8 cellular contexts compared by ENCODE assay signal in genomic region chr20:33933469-33933909, GRCh38.
DNase-seq lines count a peak whose midpoint lies in the region; ATAC-seq lines count a peak whose summit lies in the region.

No MANE protein-coding gene starts in this region.

- H3K4me3 Mint-ChIP-seq in activated naive CD8-positive, alpha-beta T cell treated with anti-CD3 and anti-CD28 coated beads, Interleukin-2, amount 10 ng/mL, durations not matched to agents 7 days and 5 days: no peak overlapping the region

- H3K4me3 ChIP-seq in SJCRH30: no peak overlapping the region

- no peaks in the 10 kb centered on the region for H3K9me3 ChIP-seq in SJCRH30 (replicated peaks)

- no peaks in the 10 kb centered on the region for H3K36me3 Mint-ChIP-seq in activated naive CD8-positive, alpha-beta T cell treated with anti-CD3 and anti-CD28 coated beads, Interleukin-2, amount 10 ng/mL, durations not matched to agents 7 days and 5 days

- POLR2A ChIA-PET in activated naive CD8-positive, alpha-beta T cell treated with anti-CD3 and anti-CD28 coated beads, Interleukin-2, amount 10 ng/mL, durations not matched to agents 7 days and 5 days (lab: Charles Lee): no interaction called here

- peaks cover 12% of the 10 kb centered on the region for H3K27me3 ChIP-seq in SJCRH30

- H3K4me1 Mint-ChIP-seq in activated naive CD8-positive, alpha-beta T cell treated with anti-CD3 and anti-CD28 coated beads, Interleukin-2, amount 10 ng/mL, durations not matched to agents 7 days and 5 days: peaks cover 1% of the 10 kb centered on the region

- H3K27ac Mint-ChIP-seq in activated naive CD8-positive, alpha-beta T cell treated with anti-CD3 and anti-CD28 coated beads, Interleukin-2, amount 10 ng/mL, durations not matched to agents 7 days and 5 days: peak overlapping the region; percentile 32

- no peak overlapping the region for H3K27ac ChIP-seq in SJCRH30

- H3K27me3 Mint-ChIP-seq in activated naive CD8-positive, alpha-beta T cell treated with anti-CD3 and anti-CD28 coated beads, Interleukin-2, amount 10 ng/mL, durations not matched to agents 7 days and 5 days: peaks cover 3% of the 10 kb centered on the region

- DNase-seq in C1 segment of cervical spinal cord (lab: John Stamatoyannopoulos, UW) (peak in 13 of 14 donors; percentile 24 to 86 (median 67)), HK-2 (ENCODE audit: unreplicated experiment) (peak; percentile 30), SJCRH30 (peak; percentile 67 to 82), cardiac septum (ENCODE audit: low spot score) (peak; percentile 76), putamen (ENCODE audit: low spot score) (peak; percentile 86), NCI-H187 treated with DMSO at 0.1 percent for 48 hours (lab: John Stamatoyannopoulos, UW) (no peak)
- peak; percentile 52 for DNase-seq in activated naive CD8-positive, alpha-beta T cell treated with anti-CD3 and anti-CD28 coated beads, Interleukin-2, amount 10 ng/mL, durations not matched to agents 7 days and 5 days

- H3K36me3 ChIP-seq in SJCRH30: no peaks in the 10 kb centered on the region

- peak; percentile 85 for ATAC-seq in activated naive CD8-positive, alpha-beta T cell treated with anti-CD3 and anti-CD28 coated beads, Interleukin-2, amount 10 ng/mL, durations not matched to agents 7 days and 5 days (ENCODE audit: low read depth)
- ATAC-seq in HG03565 (IDR thresholded peaks at IDR 0.05; ENCODE audit: unreplicated experiment): no peak

- H3K9me3 Mint-ChIP-seq in activated naive CD8-positive, alpha-beta T cell treated with anti-CD3 and anti-CD28 coated beads, Interleukin-2, amount 10 ng/mL, durations not matched to agents 7 days and 5 days: no peaks in the 10 kb centered on the region

- intact Hi-C loops in cardiac septum (cut with DNase I): loop anchor here (2.0 kb wide), 1 partner anchor 197 kb away; no protein-coding TSS in a partner anchor

- peaks cover 2% of the 10 kb centered on the region; the same call in 1 of the 2 replicates for H3K4me1 ChIP-seq in SJCRH30
